24 cellular contexts compared by ENCODE assay signal in genomic region chr1:197303463-197303862, GRCh38. TPM values are rescaled to one million over a fixed set of nuclear protein-coding genes. Genes with fewer than 3 reads are reported as not detected.
"Had no signal": no experiment of that assay in that cellular context is flagged by ENCODE, and none has a peak within 500 bp of the region (broad histone marks: within the 10 kb centered on the region; RNA-seq: fewer than 3 reads in every experiment).

No MANE protein-coding gene starts in this region.

- H3K36me3 Mint-ChIP-seq: memory B cell; natural killer cell; stimulated activated naive B cell treated with anti-CD40 and anti-IgM and Interleukin-4, amounts not matched to agents 10 μg/mL and 1 μg/mL and 100 μg/mL, for 72 hours had no signal

- H3K4me1 ChIP-seq: right lobe of liver, tibial nerve, upper lobe of left lung had no signal

- H3K27ac Mint-ChIP-seq: effector memory CD8-positive, alpha-beta T cell; memory B cell; natural killer cell; stimulated activated naive B cell treated with anti-CD40 and anti-IgM and Interleukin-4, amounts not matched to agents 10 μg/mL and 1 μg/mL and 100 μg/mL, for 72 hours; stimulated activated naive CD8-positive, alpha-beta T cell treated with anti-CD3 and anti-CD28 coated beads, Interleukin-15, Interleukin-2, amounts not matched to agents 100 ng/mL and 50 ng/mL, for 24 hours had no signal

- H3K27me3 ChIP-seq: ovary, right lobe of liver, tibial nerve, upper lobe of left lung had no signal

- H3K36me3 ChIP-seq: ovary, right lobe of liver, thoracic aorta, tibial nerve, upper lobe of left lung had no signal

- ATAC-seq: effector memory CD8-positive, alpha-beta T cell; natural killer cell; right lobe of liver; stimulated activated naive B cell treated with anti-CD40 and anti-IgM and Interleukin-4, amounts not matched to agents 10 μg/mL and 1 μg/mL and 100 μg/mL, for 72 hours had no signal

- FAIRE-seq: endometrium, frontal cortex, keratinocyte, small intestine, urothelium cell line had no signal

- H3K4me3 Mint-ChIP-seq: effector memory CD8-positive, alpha-beta T cell; memory B cell; natural killer cell; stimulated activated naive B cell treated with anti-CD40 and anti-IgM and Interleukin-4, amounts not matched to agents 10 μg/mL and 1 μg/mL and 100 μg/mL, for 72 hours; stimulated activated naive CD8-positive, alpha-beta T cell treated with anti-CD3 and anti-CD28 coated beads, Interleukin-15, Interleukin-2, amounts not matched to agents 100 ng/mL and 50 ng/mL, for 24 hours had no signal

- H3K4me1 Mint-ChIP-seq: memory B cell; natural killer cell; stimulated activated naive B cell treated with anti-CD40 and anti-IgM and Interleukin-4, amounts not matched to agents 10 μg/mL and 1 μg/mL and 100 μg/mL, for 72 hours had no signal

- H3K4me3 ChIP-seq: coronary artery, lung, ovary, right lobe of liver, thoracic aorta, tibial nerve, upper lobe of left lung had no signal

- H3K9me3 Mint-ChIP-seq: effector memory CD8-positive, alpha-beta T cell; memory B cell; natural killer cell; stimulated activated naive B cell treated with anti-CD40 and anti-IgM and Interleukin-4, amounts not matched to agents 10 μg/mL and 1 μg/mL and 100 μg/mL, for 72 hours; stimulated activated naive CD8-positive, alpha-beta T cell treated with anti-CD3 and anti-CD28 coated beads, Interleukin-15, Interleukin-2, amounts not matched to agents 100 ng/mL and 50 ng/mL, for 24 hours had no signal

- H3K9me3 ChIP-seq: ovary, right lobe of liver, thoracic aorta, tibial nerve, upper lobe of left lung had no signal

- H3K27ac ChIP-seq: coronary artery, ovary, right lobe of liver, thoracic aorta, tibial nerve, upper lobe of left lung had no signal

- DNase-seq: dermis blood vessel endothelial cell; effector memory CD8-positive, alpha-beta T cell; head of caudate nucleus; natural killer cell; occipital lobe; ovary; right lobe of liver; small intestine; stimulated activated CD4-positive, alpha-beta T cell treated with anti-CD3 and anti-CD28 coated beads, Interleukin-15, amount 100 ng/mL, for 24 hours; stimulated activated CD4-positive, alpha-beta T cell treated with anti-CD3 and anti-CD28 coated beads, Interleukin-2, amount 100 ng/mL, for 48 hours; stimulated activated naive B cell treated with anti-CD40 and anti-IgM and Interleukin-4, amounts not matched to agents 10 μg/mL and 1 μg/mL and 100 μg/mL, for 72 hours; upper lobe of left lung had no signal

RNA-seq across cellular contexts. Expression of gene CRB1, which starts 35.4 kb away (rescaled TPM):
- total RNA-seq: glomerular endothelial cell, pulmonary artery endothelial cell, thoracic aorta had no signal
